ENCODE assay signal across 11 cellular contexts in the genomic region with DNA sequence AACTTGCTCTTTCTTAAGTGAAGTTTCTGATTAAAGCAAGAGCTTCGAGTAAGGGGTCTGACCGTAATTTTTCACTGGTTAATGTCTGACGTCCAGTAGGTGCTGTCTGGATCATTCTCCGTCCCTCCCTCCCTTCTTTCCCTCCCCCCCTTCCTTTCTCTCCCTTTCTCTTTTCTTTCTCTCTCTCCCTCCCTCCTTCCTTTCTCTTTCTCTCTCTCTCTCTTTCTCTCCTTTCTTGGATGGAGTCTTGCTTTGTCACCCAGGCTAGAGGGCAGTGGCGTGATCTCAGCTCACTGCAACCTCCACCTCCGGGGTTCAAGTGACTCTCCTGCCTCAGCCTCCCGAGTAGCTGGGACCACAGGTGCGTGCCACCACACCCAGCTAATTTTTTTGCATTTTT. TPM values are rescaled to one million over a fixed set of nuclear protein-coding genes. Genes with fewer than 3 reads are reported as not detected.
DNase-seq lines count a peak whose midpoint lies in the region; ATAC-seq and TF ChIP-seq lines count a peak whose summit lies in the region.
"Not testable (repeated sequence)": the region's sequence is repeated elsewhere in the genome, so short reads cannot be mapped to it uniquely, and the experiment has no call there.
"Had no signal": no experiment of that assay in that cellular context is flagged by ENCODE, and none has a peak within 500 bp of the region (broad histone marks: within the 10 kb centered on the region; RNA-seq: fewer than 3 reads in every experiment).

No MANE protein-coding gene starts in this region.

- H3K27ac Mint-ChIP-seq in activated T-cell treated with anti-CD3 and anti-CD28 coated beads, Interleukin-2, amount 50 U/mL, for 24 hours = peak overlapping the region; percentile 93
- H3K27ac Mint-ChIP-seq in chondrocyte (ENCODE audit: unreplicated experiment); stimulated activated naive B cell treated with anti-CD40 and anti-IgM and Interleukin-4, amounts not matched to agents 10 μg/mL and 1 μg/mL and 100 μg/mL, for 72 hours: not testable (repeated sequence)

- H3K9me3 ChIP-seq in AG04450 (ENCODE audit: control insufficient read depth, insufficient read depth, low read length); HCT116 (ENCODE audit: control insufficient read depth in 1 of 2, insufficient read depth in 1 of 2, low read depth in 1 of 2, low read length in 2 of 2); Panc1 (ENCODE audit: control insufficient read depth, insufficient read depth, low read depth, low read length); hepatocyte (ENCODE audit: low read depth); neural cell (ENCODE audit: low read length): not testable (repeated sequence)

- not testable (repeated sequence) for H3K9me2 ChIP-seq in HCT116 (ENCODE audit: insufficient read depth); hepatocyte (replicated peaks; ENCODE audit: insufficient read depth); neural cell (ENCODE audit: insufficient read depth, low read length)

- TF ChIP-seq POLR2A in HCT116 (IDR thresholded peaks at IDR 0.05; ENCODE audit: borderline replicate concordance, extremely low read depth, insufficient read depth, insufficient read length) = not testable (repeated sequence)

- TF ChIP-seq CTCF in AG04450 (IDR thresholded peaks at IDR 0.05; ENCODE audit: low read depth, low read length); HCT116 (IDR thresholded peaks at IDR 0.05 in 2 of 3, conservative IDR thresholded peaks at IDR 0.05 in 1 of 3; ENCODE audit: borderline replicate concordance in 1 of 3, insufficient read depth in 1 of 3, low read depth in 2 of 3, low read length in 2 of 3); Panc1 (IDR thresholded peaks at IDR 0.05); chondrocyte (IDR thresholded peaks at IDR 0.05); hepatocyte (IDR thresholded peaks at IDR 0.05; ENCODE audit: poor library complexity); neural cell (IDR thresholded peaks at IDR 0.05; ENCODE audit: poor library complexity, severe bottlenecking): not testable (repeated sequence)

- peak overlapping the region; percentile 91 for H3K4me2 ChIP-seq in HCT116 (ENCODE audit: low read length)
- peak overlapping the region; percentile 84 for H3K4me2 ChIP-seq in hepatocyte
- H3K4me2 ChIP-seq in neural cell (ENCODE audit: low read length) = not testable (repeated sequence)

- RAD21 ChIA-PET in HCT116 (lab: Charles Lee; ENCODE audit: low non-redundant PET in 1 of 2, low total read pairs in 2 of 2, uncharacterized antibody in 2 of 2, unreplicated experiment in 2 of 2) = not testable (repeated sequence)

- 67% methylated on average over 8 of the region's 8 CpGs for WGBS in hepatocyte (ENCODE audit: low lambda C conversion rate, missing lambda C conversion rate)

- not testable (repeated sequence) for H3K36me3 ChIP-seq in HCT116 (ENCODE audit: control insufficient read depth in 1 of 2, insufficient read depth in 2 of 2, low read length in 2 of 2); Panc1 (ENCODE audit: control insufficient read depth, insufficient read depth, low read length); hepatocyte (replicated peaks; ENCODE audit: insufficient read depth, low read depth); neural cell (ENCODE audit: insufficient read depth, low read length)

- not testable (repeated sequence) for ATAC-seq in HCT116; stimulated activated naive B cell treated with anti-CD40 and anti-IgM and Interleukin-4, amounts not matched to agents 10 μg/mL and 1 μg/mL and 100 μg/mL, for 72 hours (replicated peaks)
- ATAC-seq in Panc1 = peak; percentile 5; the same call in 1 of the 2 replicates

- peak overlapping the region; percentile 88 for H3K4me3 Mint-ChIP-seq in activated T-cell treated with anti-CD3 and anti-CD28 coated beads, Interleukin-2, amount 50 U/mL, for 24 hours
- peak overlapping the region; percentile 95 for H3K4me3 Mint-ChIP-seq in chondrocyte (ENCODE audit: unreplicated experiment)
- peak overlapping the region; percentile 96 to 99 for H3K4me3 Mint-ChIP-seq in stimulated activated naive B cell treated with anti-CD40 and anti-IgM and Interleukin-4, amounts not matched to agents 10 μg/mL and 1 μg/mL and 100 μg/mL, for 72 hours

- DNase-seq in AG04450 (ENCODE audit: low read depth, low spot score); HCT116 (ENCODE audit: low read depth, low spot score); Panc1 (ENCODE audit: low read depth, low spot score); activated T-cell treated with anti-CD3 and anti-CD28 coated beads, Interleukin-2, amount 50 U/mL, for 24 hours; chondrocyte (ENCODE audit: low spot score); hepatocyte (ENCODE audit: low spot score); stimulated activated naive B cell treated with anti-CD40 and anti-IgM and Interleukin-4, amounts not matched to agents 10 μg/mL and 1 μg/mL and 100 μg/mL, for 72 hours: not testable (repeated sequence)

- not testable (repeated sequence) for H3F3A ChIP-seq in neural cell (ENCODE audit: insufficient read depth, low read length, poor library complexity, severe bottlenecking)

- H3K27me3 Mint-ChIP-seq in activated T-cell treated with anti-CD3 and anti-CD28 coated beads, Interleukin-2, amount 50 U/mL, for 24 hours; chondrocyte (ENCODE audit: low read depth); stimulated activated naive B cell treated with anti-CD40 and anti-IgM and Interleukin-4, amounts not matched to agents 10 μg/mL and 1 μg/mL and 100 μg/mL, for 72 hours: not testable (repeated sequence)

- H3K36me3 Mint-ChIP-seq in activated T-cell treated with anti-CD3 and anti-CD28 coated beads, Interleukin-2, amount 50 U/mL, for 24 hours (ENCODE audit: low read depth); chondrocyte (ENCODE audit: low read depth); stimulated activated naive B cell treated with anti-CD40 and anti-IgM and Interleukin-4, amounts not matched to agents 10 μg/mL and 1 μg/mL and 100 μg/mL, for 72 hours: not testable (repeated sequence)

- not testable (repeated sequence) for H2AFZ ChIP-seq in HCT116 (ENCODE audit: low read depth, low read length, poor library complexity, severe bottlenecking); neural cell (ENCODE audit: low read depth, low read length)
- peak overlapping the region; percentile 94 for H2AFZ ChIP-seq in hepatocyte

- not testable (repeated sequence) for BruUV-seq in HCT116 (replicated peaks; lab: Mats Ljungman, UMichigan); Panc1 (replicated peaks; lab: Mats Ljungman, UMichigan)

- H3K9me3 Mint-ChIP-seq in activated T-cell treated with anti-CD3 and anti-CD28 coated beads, Interleukin-2, amount 50 U/mL, for 24 hours; chondrocyte (ENCODE audit: low read depth); stimulated activated naive B cell treated with anti-CD40 and anti-IgM and Interleukin-4, amounts not matched to agents 10 μg/mL and 1 μg/mL and 100 μg/mL, for 72 hours: not testable (repeated sequence)

- H3K27ac ChIP-seq in AG04450 (ENCODE audit: low read depth, low read length); HCT116 (ENCODE audit: low read depth, low read length); hepatocyte; neural cell (ENCODE audit: low read length): not testable (repeated sequence)
- H3K27ac ChIP-seq in Panc1 (ENCODE audit: low read length) = peak overlapping the region; percentile 82

- H3K4me1 ChIP-seq in HCT116 (ENCODE audit: control insufficient read depth in 1 of 2, insufficient read depth in 2 of 2, low read length in 2 of 2); Panc1 (ENCODE audit: control insufficient read depth, insufficient read depth, low read length); hepatocyte (ENCODE audit: insufficient read depth): not testable (repeated sequence)

- intact Hi-C loops in HCT116 (cut with micrococcal nuclease); Panc1 (cut with micrococcal nuclease; ENCODE audit: unreplicated experiment): not testable (repeated sequence)

- peaks cover 15% of the 10 kb centered on the region for H3K4me1 Mint-ChIP-seq in activated T-cell treated with anti-CD3 and anti-CD28 coated beads, Interleukin-2, amount 50 U/mL, for 24 hours (ENCODE audit: low read depth)
- H3K4me1 Mint-ChIP-seq in chondrocyte (ENCODE audit: low read depth) = peaks cover 18% of the 10 kb centered on the region
- peaks cover 3 to 19% of the 10 kb centered on the region in 2 donors for H3K4me1 Mint-ChIP-seq in stimulated activated naive B cell treated with anti-CD40 and anti-IgM and Interleukin-4, amounts not matched to agents 10 μg/mL and 1 μg/mL and 100 μg/mL, for 72 hours

- H3K4me3 ChIP-seq in AG04450 (ENCODE audit: low read depth, low read length) = peak overlapping the region; percentile 81
- peak overlapping the region in 1 of 2 experiments; percentile 74; a peak in 2 of 4 replicates for H3K4me3 ChIP-seq in HCT116 (replicated peaks in 1 of 2; ENCODE audit: low read depth in 1 of 2, low read length in 2 of 2)
- H3K4me3 ChIP-seq in Panc1 (ENCODE audit: low read depth in 2 of 2, low read length in 2 of 2) = peak overlapping the region; percentile 86 to 96
- H3K4me3 ChIP-seq in hepatocyte = not testable (repeated sequence)
- H3K4me3 ChIP-seq in neural cell (ENCODE audit: low read length) = peak overlapping the region; percentile 76

- TF ChIP-seq RAD21 in HCT116 (IDR thresholded peaks at IDR 0.05; ENCODE audit: low read depth); neural cell (conservative IDR thresholded peaks at IDR 0.05): not testable (repeated sequence)

- in situ Hi-C loops in Panc1 (cut with HindIII; ENCODE audit: low pct_unique_long_range_greater_than_20kb, low sequenced_read_pairs) = not testable (repeated sequence)

- POLR2A ChIA-PET in AG04450 (lab: Yijun Ruan, JAX); HCT116 (lab: Charles Lee): not testable (repeated sequence)
- POLR2A ChIA-PET in Panc1 (lab: Charles Lee) = interaction anchor here (0.6 to 0.7 kb wide), 2 partner anchors 10 to 76 kb away, joined by 3 read pairs; no protein-coding TSS in a partner anchor

- CTCF ChIA-PET in AG04450 (lab: Charles Lee); HCT116 (lab: Charles Lee); Panc1 (lab: Charles Lee): not testable (repeated sequence)

- not testable (repeated sequence) for H3K27me3 ChIP-seq in AG04450 (ENCODE audit: control insufficient read depth, insufficient read depth, low read length); HCT116 (ENCODE audit: insufficient read depth, low read length); Panc1 (ENCODE audit: control insufficient read depth, insufficient read depth, low read length); hepatocyte; neural cell (ENCODE audit: insufficient read depth, low read depth, low read length)

- H3K9ac ChIP-seq in HCT116 (ENCODE audit: low read length) = peak overlapping the region; percentile 72
- H3K9ac ChIP-seq in neural cell (ENCODE audit: low read length) = not testable (repeated sequence)

- not testable (repeated sequence) for H3K79me2 ChIP-seq in HCT116 (ENCODE audit: insufficient read depth, low read length); hepatocyte; neural cell (replicated peaks; ENCODE audit: insufficient read depth, low read length)

- TF ChIP-seq EP300 in neural cell (conservative IDR thresholded peaks at IDR 0.05; ENCODE audit: poor library complexity, severe bottlenecking) = not testable (repeated sequence)

- H4K20me1 ChIP-seq in HCT116 (ENCODE audit: insufficient read depth); hepatocyte (ENCODE audit: insufficient read depth, poor library complexity, severe bottlenecking); neural cell (ENCODE audit: insufficient read depth): not testable (repeated sequence)

RNA-seq across cellular contexts. Expression of gene SLC25A14, which starts 0.8 kb away (rescaled TPM):
- polyA plus RNA-seq in AG04450 (2011; rRNA removed) = 18.7 and 20.7 TPM in 2 replicates
- polyA minus RNA-seq in AG04450 (2011; rRNA and poly(A)+ RNA removed) = 12.3 and 14.6 TPM in 2 replicates
- 13.1 TPM for total RNA-seq in HCT116 (2021; ENCODE audit: unreplicated experiment)
- polyA plus RNA-seq in HCT116 (2012) = 10.6 and 12.7 TPM in 2 replicates
- 25.0 TPM for total RNA-seq in Panc1 (2021; ENCODE audit: unreplicated experiment)
- polyA plus RNA-seq in Panc1 (2012; ENCODE audit: insufficient read length) = 14.5 TPM
- 12.9 to 16.6 TPM (median 14.7 TPM) in 3 replicates for total RNA-seq in chondrocyte
- total RNA-seq in hepatocyte = 12.0 and 16.0 TPM in 2 replicates
- polyA plus RNA-seq in hepatocyte = 18.9 and 25.9 TPM in 2 replicates
- polyA plus RNA-seq in neural cell = 127 and 150 TPM in 2 replicates
- polyA minus RNA-seq in neural cell = 45.4 and 46.5 TPM in 2 replicates

RNA-seq across cellular contexts. Expression of gene GPR119, which starts 46.6 kb away (rescaled TPM):
- polyA plus RNA-seq in AG04450 (2011; rRNA removed) (not detected in 2 replicates), hepatocyte (0.39 and 0.51 TPM in 2 replicates), neural cell (not detected in 2 replicates)
- not detected in 2 replicates for polyA minus RNA-seq in AG04450 (2011; rRNA and poly(A)+ RNA removed)
- total RNA-seq in HCT116 (2021; ENCODE audit: unreplicated experiment) (not detected), Panc1 (2021; ENCODE audit: unreplicated experiment) (not detected), chondrocyte (not detected in 3 replicates), hepatocyte (1.4 TPM in 1 of 2 replicates, not detected in the other)
- polyA plus RNA-seq in HCT116 (2012) = not detected in 2 replicates
- not detected for polyA plus RNA-seq in Panc1 (2012; ENCODE audit: insufficient read length)
- polyA minus RNA-seq in neural cell = not detected in 2 replicates
- total RNA-seq: H4; NCI-H460; T-helper 1 cell treated with Interleukin-12 subunit alpha and Interleukin-12 subunit beta and Interleukin-4 antibody, amounts not matched to agents 30 ng/mL and 1 ng/mL, for 36 hours had no signal
